Comparison of ENCODE assay signal across 1 cellular context in the genomic region with DNA sequence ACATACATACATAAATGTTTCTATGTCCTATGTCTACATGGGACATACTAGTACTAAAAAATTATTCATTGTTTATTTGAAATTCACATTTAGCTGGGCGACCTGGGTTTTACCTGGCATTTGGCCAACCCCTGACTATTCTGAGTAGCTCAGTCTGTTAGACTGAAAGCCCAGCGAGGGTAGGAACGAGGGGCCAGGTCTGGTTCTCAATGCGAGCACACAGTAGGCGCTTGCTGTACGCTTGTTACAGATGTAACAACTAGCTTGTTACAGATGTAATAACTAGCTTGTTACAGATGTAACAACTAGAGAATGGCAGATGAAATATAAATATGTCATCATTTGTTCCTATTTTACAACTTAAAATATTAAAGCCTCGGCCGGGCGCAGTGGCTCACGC.
TF ChIP-seq lines count a peak whose summit lies in the region.

No MANE protein-coding gene starts in this region.

TF ChIP-seq in IMR-90, 13 proteins besides CTCF, POLR2A, EP300 and RAD21:
- TF ChIP-seq MAFK (IDR thresholded peaks at IDR 0.05; ENCODE audit: low read depth, low read length) (no peak), SMC3 (IDR thresholded peaks at IDR 0.05; ENCODE audit: low read depth, low read length) (no peak), RFX5 (IDR thresholded peaks at IDR 0.05; ENCODE audit: low read depth, low read length) (no peak), NFE2L2 (IDR thresholded peaks at IDR 0.05; ENCODE audit: low read depth, low read length) (no peak), MAZ (IDR thresholded peaks at IDR 0.05; ENCODE audit: borderline replicate concordance, low read depth, low read length) (no peak), RCOR1 (IDR thresholded peaks at IDR 0.05; ENCODE audit: insufficient replicate concordance, low read length) (no peak)
- TF ChIP-seq, protein P1, sequence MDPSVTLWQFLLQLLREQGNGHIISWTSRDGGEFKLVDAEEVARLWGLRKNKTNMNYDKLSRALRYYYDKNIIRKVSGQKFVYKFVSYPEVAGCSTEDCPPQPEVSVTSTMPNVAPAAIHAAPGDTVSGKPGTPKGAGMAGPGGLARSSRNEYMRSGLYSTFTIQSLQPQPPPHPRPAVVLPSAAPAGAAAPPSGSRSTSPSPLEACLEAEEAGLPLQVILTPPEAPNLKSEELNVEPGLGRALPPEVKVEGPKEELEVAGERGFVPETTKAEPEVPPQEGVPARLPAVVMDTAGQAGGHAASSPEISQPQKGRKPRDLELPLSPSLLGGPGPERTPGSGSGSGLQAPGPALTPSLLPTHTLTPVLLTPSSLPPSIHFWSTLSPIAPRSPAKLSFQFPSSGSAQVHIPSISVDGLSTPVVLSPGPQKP (IDR thresholded peaks at IDR 0.05; ENCODE audit: borderline replicate concordance, low read depth, low read length), result no peak
- TF ChIP-seq, protein P2, sequence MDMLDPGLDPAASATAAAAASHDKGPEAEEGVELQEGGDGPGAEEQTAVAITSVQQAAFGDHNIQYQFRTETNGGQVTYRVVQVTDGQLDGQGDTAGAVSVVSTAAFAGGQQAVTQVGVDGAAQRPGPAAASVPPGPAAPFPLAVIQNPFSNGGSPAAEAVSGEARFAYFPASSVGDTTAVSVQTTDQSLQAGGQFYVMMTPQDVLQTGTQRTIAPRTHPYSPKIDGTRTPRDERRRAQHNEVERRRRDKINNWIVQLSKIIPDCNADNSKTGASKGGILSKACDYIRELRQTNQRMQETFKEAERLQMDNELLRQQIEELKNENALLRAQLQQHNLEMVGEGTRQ (IDR thresholded peaks at IDR 0.05; ENCODE audit: low read depth, low read length), result no peak
